ENCODE assay signal across 1 cellular context in the genomic region with DNA sequence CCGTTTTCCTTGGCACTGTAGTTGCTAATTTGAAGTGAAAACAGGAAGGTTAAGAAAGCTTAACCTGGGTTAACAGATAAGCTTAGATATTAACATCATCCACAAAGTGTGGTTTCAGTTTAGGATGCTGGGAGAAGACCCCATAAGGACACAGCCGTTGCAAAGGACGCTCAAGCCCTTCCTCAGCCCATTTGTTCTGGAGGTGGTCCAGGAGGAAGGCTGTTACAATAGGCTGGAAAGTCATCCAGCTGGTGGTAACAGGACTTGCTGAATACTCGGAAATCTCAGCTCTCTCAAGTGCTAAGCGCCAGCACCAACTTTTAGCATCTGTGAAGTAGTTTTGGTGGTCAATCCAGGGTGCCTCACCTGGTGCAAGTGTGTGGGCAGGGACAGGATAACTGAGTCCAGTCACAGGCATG.
TF ChIP-seq lines count a peak whose summit lies in the region.

No MANE protein-coding gene starts in this region.

TF ChIP-seq in GM23338, 12 proteins besides CTCF, POLR2A, EP300 and RAD21 (continued from another document):
- TF ChIP-seq, protein P1, sequence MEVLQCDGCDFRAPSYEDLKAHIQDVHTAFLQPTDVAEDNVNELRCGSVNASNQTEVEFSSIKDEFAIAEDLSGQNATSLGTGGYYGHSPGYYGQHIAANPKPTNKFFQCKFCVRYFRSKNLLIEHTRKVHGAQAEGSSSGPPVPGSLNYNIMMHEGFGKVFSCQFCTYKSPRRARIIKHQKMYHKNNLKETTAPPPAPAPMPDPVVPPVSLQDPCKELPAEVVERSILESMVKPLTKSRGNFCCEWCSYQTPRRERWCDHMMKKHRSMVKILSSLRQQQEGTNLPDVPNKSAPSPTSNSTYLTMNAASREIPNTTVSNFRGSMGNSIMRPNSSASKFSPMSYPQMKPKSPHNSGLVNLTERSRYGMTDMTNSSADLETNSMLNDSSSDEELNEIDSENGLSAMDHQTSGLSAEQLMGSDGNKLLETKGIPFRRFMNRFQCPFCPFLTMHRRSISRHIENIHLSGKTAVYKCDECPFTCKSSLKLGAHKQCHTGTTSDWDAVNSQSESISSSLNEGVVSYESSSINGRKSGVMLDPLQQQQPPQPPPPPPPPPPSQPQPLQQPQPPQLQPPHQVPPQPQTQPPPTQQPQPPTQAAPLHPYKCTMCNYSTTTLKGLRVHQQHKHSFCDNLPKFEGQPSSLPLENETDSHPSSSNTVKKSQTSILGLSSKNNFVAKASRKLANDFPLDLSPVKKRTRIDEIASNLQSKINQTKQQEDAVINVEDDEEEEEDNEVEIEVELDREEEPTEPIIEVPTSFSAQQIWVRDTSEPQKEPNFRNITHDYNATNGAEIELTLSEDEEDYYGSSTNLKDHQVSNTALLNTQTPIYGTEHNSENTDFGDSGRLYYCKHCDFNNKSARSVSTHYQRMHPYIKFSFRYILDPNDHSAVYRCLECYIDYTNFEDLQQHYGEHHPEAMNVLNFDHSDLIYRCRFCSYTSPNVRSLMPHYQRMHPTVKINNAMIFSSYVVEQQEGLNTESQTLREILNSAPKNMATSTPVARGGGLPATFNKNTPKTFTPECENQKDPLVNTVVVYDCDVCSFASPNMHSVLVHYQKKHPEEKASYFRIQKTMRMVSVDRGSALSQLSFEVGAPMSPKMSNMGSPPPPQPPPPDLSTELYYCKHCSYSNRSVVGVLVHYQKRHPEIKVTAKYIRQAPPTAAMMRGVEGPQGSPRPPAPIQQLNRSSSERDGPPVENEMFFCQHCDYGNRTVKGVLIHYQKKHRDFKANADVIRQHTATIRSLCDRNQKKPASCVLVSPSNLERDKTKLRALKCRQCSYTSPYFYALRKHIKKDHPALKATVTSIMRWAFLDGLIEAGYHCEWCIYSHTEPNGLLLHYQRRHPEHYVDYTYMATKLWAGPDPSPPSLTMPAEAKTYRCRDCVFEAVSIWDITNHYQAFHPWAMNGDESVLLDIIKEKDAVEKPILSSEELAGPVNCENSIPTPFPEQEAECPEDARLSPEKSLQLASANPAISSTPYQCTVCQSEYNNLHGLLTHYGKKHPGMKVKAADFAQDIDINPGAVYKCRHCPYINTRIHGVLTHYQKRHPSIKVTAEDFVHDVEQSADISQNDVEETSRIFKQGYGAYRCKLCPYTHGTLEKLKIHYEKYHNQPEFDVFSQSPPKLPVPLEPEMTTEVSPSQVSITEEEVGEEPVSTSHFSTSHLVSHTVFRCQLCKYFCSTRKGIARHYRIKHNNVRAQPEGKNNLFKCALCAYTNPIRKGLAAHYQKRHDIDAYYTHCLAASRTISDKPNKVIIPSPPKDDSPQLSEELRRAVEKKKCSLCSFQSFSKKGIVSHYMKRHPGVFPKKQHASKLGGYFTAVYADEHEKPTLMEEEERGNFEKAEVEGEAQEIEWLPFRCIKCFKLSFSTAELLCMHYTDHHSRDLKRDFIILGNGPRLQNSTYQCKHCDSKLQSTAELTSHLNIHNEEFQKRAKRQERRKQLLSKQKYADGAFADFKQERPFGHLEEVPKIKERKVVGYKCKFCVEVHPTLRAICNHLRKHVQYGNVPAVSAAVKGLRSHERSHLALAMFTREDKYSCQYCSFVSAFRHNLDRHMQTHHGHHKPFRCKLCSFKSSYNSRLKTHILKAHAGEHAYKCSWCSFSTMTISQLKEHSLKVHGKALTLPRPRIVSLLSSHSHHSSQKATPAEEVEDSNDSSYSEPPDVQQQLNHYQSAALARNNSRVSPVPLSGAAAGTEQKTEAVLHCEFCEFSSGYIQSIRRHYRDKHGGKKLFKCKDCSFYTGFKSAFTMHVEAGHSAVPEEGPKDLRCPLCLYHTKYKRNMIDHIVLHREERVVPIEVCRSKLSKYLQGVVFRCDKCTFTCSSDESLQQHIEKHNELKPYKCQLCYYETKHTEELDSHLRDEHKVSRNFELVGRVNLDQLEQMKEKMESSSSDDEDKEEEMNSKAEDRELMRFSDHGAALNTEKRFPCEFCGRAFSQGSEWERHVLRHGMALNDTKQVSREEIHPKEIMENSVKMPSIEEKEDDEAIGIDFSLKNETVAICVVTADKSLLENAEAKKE (CRISPR knock-in tag; IDR thresholded peaks at IDR 0.05) = no peak
- TF ChIP-seq EZH2phosphoT487 (IDR thresholded peaks at IDR 0.05; ENCODE audit: unreplicated experiment) (no peak), NANOG (IDR thresholded peaks at IDR 0.05; ENCODE audit: borderline replicate concordance) (no peak), STAT1 (IDR thresholded peaks at IDR 0.05; ENCODE audit: unreplicated experiment) (no peak), CREB1 (CRISPR knock-in tag; IDR thresholded peaks at IDR 0.05; ENCODE audit: low read depth) (no peak), ZNF331 (CRISPR knock-in tag; IDR thresholded peaks at IDR 0.05; ENCODE audit: low read depth) (no peak), EZH2 (IDR thresholded peaks at IDR 0.05; ENCODE audit: low read depth, unreplicated experiment) (no peak), JUNB (IDR thresholded peaks at IDR 0.05; ENCODE audit: unreplicated experiment) (no peak), ZNF114 (CRISPR knock-in tag; IDR thresholded peaks at IDR 0.05) (no peak)
- TF ChIP-seq, protein P2, sequence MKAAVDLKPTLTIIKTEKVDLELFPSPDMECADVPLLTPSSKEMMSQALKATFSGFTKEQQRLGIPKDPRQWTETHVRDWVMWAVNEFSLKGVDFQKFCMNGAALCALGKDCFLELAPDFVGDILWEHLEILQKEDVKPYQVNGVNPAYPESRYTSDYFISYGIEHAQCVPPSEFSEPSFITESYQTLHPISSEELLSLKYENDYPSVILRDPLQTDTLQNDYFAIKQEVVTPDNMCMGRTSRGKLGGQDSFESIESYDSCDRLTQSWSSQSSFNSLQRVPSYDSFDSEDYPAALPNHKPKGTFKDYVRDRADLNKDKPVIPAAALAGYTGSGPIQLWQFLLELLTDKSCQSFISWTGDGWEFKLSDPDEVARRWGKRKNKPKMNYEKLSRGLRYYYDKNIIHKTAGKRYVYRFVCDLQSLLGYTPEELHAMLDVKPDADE (IDR thresholded peaks at IDR 0.05) = no peak
TF ChIP-seq in GM23338: peak in this region for 0.
